ENCODE assay signal across 16 cellular contexts in genomic region chr16:89633064-89633631, GRCh38. TPM values are rescaled to one million over a fixed set of nuclear protein-coding genes. Genes with fewer than 3 reads are reported as not detected.
DNase-seq lines count a peak whose midpoint lies in the region; ATAC-seq and TF ChIP-seq lines count a peak whose summit lies in the region.
"Had no signal": no experiment of that assay in that cellular context is flagged by ENCODE, and none has a peak within 500 bp of the region (broad histone marks: within the 10 kb centered on the region; RNA-seq: fewer than 3 reads in every experiment).

No MANE protein-coding gene starts in this region.

- H3K4me1 Mint-ChIP-seq in effector memory CD8-positive, alpha-beta T cell (ENCODE audit: low read depth in 2 of 2): no peaks in the 10 kb centered on the region
- H3K4me1 Mint-ChIP-seq: neural crest cell had no signal

- H3F3A ChIP-seq in MM.1S (ENCODE audit: insufficient read depth, low read length): no peaks in the 10 kb centered on the region

- peaks cover 3% of the 10 kb centered on the region for H3K36me3 Mint-ChIP-seq in effector memory CD8-positive, alpha-beta T cell (ENCODE audit: insufficient read depth)
- H3K36me3 Mint-ChIP-seq: IgD-negative memory B cell had no signal

- H3K27me3 ChIP-seq in colonic mucosa (peaks cover 17% of the 10 kb centered on the region), MM.1S (replicated peaks; ENCODE audit: insufficient read depth, low read length) (peaks cover 8% of the 10 kb centered on the region; the same call in 1 of the 2 replicates)

- H3K27ac Mint-ChIP-seq in effector memory CD8-positive, alpha-beta T cell: no peak overlapping the region
- H3K27ac Mint-ChIP-seq: activated naive CD4-positive, alpha-beta T cell treated with anti-CD3 and anti-CD28 coated beads for 36 hours; IgD-negative memory B cell had no signal

- no peaks in the 10 kb centered on the region for H3K9me3 Mint-ChIP-seq in effector memory CD8-positive, alpha-beta T cell
- H3K9me3 Mint-ChIP-seq: activated naive CD4-positive, alpha-beta T cell treated with anti-CD3 and anti-CD28 coated beads for 36 hours; IgD-negative memory B cell; neural crest cell had no signal

- H3K4me3 ChIP-seq in colonic mucosa: no peak overlapping the region
- H3K4me3 ChIP-seq in MM.1S (ENCODE audit: low read length): no peak overlapping the region
- H3K4me3 ChIP-seq: dorsolateral prefrontal cortex had no signal

- TF ChIP-seq CTCF in colonic mucosa (IDR thresholded peaks at IDR 0.05) (no peak), MM.1S (IDR thresholded peaks at IDR 0.05; ENCODE audit: low read length) (no peak)

- H3K4me3 Mint-ChIP-seq in effector memory CD8-positive, alpha-beta T cell: no peak overlapping the region
- H3K4me3 Mint-ChIP-seq: activated naive CD4-positive, alpha-beta T cell treated with anti-CD3 and anti-CD28 coated beads for 36 hours; IgD-negative memory B cell; neural crest cell had no signal

- H3K4me1 ChIP-seq in colonic mucosa (peaks cover 5% of the 10 kb centered on the region), MM.1S (ENCODE audit: low read length) (no peaks in the 10 kb centered on the region)

- H3K9ac ChIP-seq in colonic mucosa (ENCODE audit: low read depth in 2 of 2, low read length in 2 of 2): no peak overlapping the region
- H3K9ac ChIP-seq in MM.1S (ENCODE audit: low read length): no peak overlapping the region

- no peaks in the 10 kb centered on the region for H3K36me3 ChIP-seq in colonic mucosa
- no peaks in the 10 kb centered on the region for H3K36me3 ChIP-seq in MM.1S (replicated peaks; ENCODE audit: insufficient read depth, low read length)

- intact Hi-C loops in colonic mucosa (cut with DNase I): no loop called here

- no peaks in the 10 kb centered on the region for H3K79me2 ChIP-seq in MM.1S (ENCODE audit: low read length)

- DNase-seq in Caki2 (ENCODE audit: low read depth) (peak; percentile 89), M059J (ENCODE audit: low read depth) (peak; percentile 90), colonic mucosa (peak; percentile 31), myocyte (ENCODE audit: low read depth) (peak; percentile 69), Kasumi-1 (lab: John Stamatoyannopoulos, UW) (no peak), MM.1S (no peak)
- DNase-seq in effector memory CD8-positive, alpha-beta T cell: no peak
- DNase-seq: activated CD4-positive, alpha-beta T cell treated with anti-CD3 and anti-CD28 coated beads for 1 hour; activated naive CD4-positive, alpha-beta T cell treated with anti-CD3 and anti-CD28 coated beads for 36 hours; DMS53; dorsolateral prefrontal cortex; stimulated activated CD4-positive, alpha-beta T cell treated with anti-CD3 and anti-CD28 coated beads, Interleukin-1b, Interleukin-23, amount 100 ng/mL, for 48 hours; stimulated activated naive CD8-positive, alpha-beta T cell treated with anti-CD3 and anti-CD28 coated beads, Interleukin-15, Interleukin-2, amounts not matched to agents 100 U/mL and 50 U/mL, for 24 hours had no signal

- ATAC-seq in HG03039 (IDR thresholded peaks at IDR 0.05; ENCODE audit: unreplicated experiment): no peak
- no peak for ATAC-seq in effector memory CD8-positive, alpha-beta T cell (replicated peaks)
- ATAC-seq: stimulated activated naive CD8-positive, alpha-beta T cell treated with anti-CD3 and anti-CD28 coated beads, Interleukin-15, Interleukin-2, amounts not matched to agents 100 U/mL and 50 U/mL, for 24 hours had no signal

- H2AFZ ChIP-seq in MM.1S (ENCODE audit: low read length): no peak overlapping the region

- H3K27me3 Mint-ChIP-seq in effector memory CD8-positive, alpha-beta T cell: peaks cover 0 to 19% of the 10 kb centered on the region in 2 donors

- H3K9me2 ChIP-seq in MM.1S (replicated peaks; ENCODE audit: insufficient read depth, low read length): no peaks in the 10 kb centered on the region

- in situ Hi-C loops in Caki2 (cut with HindIII; ENCODE audit: low pct_unique_long_range_greater_than_20kb, low sequenced_read_pairs): no loop called here

- no peak overlapping the region for H3K4me2 ChIP-seq in MM.1S (ENCODE audit: low read depth, low read length)

- no peaks in the 10 kb centered on the region for H4K20me1 ChIP-seq in MM.1S (ENCODE audit: insufficient read depth, low read length)

- no peaks in the 10 kb centered on the region for H3K9me3 ChIP-seq in colonic mucosa
- no peaks in the 10 kb centered on the region for H3K9me3 ChIP-seq in MM.1S (replicated peaks; ENCODE audit: insufficient read depth, low read length)

- no peak overlapping the region for H3K27ac ChIP-seq in colonic mucosa
- H3K27ac ChIP-seq in MM.1S (ENCODE audit: low read length): no peak overlapping the region
- H3K27ac ChIP-seq: dorsolateral prefrontal cortex had no signal

RNA-seq across cellular contexts. Expression of gene DPEP1, which starts 19.7 kb away (rescaled TPM):
- total RNA-seq in Caki2 (2014; rRNA removed; shearing (Covaris generic); ENCODE audit: low replicate concordance): not detected in 2 replicates
- 0.79 TPM in 1 of 2 replicates, not detected in the other for total RNA-seq in M059J (2014; rRNA removed; shearing (Covaris generic))
- total RNA-seq in colonic mucosa: 1 to 10 TPM in 1 of 2 donors, under 1 TPM in 1; 0.42 to 2.7 TPM
- not detected in 2 replicates for total RNA-seq in myocyte
- not detected for polyA plus RNA-seq in myocyte (2012)
- total RNA-seq: activated naive CD4-positive, alpha-beta T cell treated with anti-CD3 and anti-CD28 coated beads for 36 hours had no signal
- polyA plus RNA-seq: IgD-negative memory B cell had no signal

RNA-seq across cellular contexts. Expression of gene CHMP1A, which starts 24.4 kb away (rescaled TPM):
- 159 and 214 TPM in 2 replicates for total RNA-seq in Caki2 (2014; rRNA removed; shearing (Covaris generic); ENCODE audit: low replicate concordance)
- total RNA-seq in M059J (2014; rRNA removed; shearing (Covaris generic)): 61.0 and 103 TPM in 2 replicates
- 100 to 1,000 TPM; 118 to 176 TPM for total RNA-seq in colonic mucosa
- 60.6 and 74.7 TPM in 2 replicates for total RNA-seq in myocyte
- 76.3 TPM for polyA plus RNA-seq in myocyte (2012)

RNA-seq across cellular contexts. Expression of gene SPATA33, which starts 24.5 kb away (rescaled TPM):
- total RNA-seq in Caki2 (2014; rRNA removed; shearing (Covaris generic); ENCODE audit: low replicate concordance): 13.8 and 21.9 TPM in 2 replicates
- 6.9 and 12.6 TPM in 2 replicates for total RNA-seq in M059J (2014; rRNA removed; shearing (Covaris generic))
- total RNA-seq in colonic mucosa: 10 to 100 TPM in 1 of 2 donors, 1 to 10 TPM in 1; 4.7 to 10.0 TPM
- 4.1 and 7.1 TPM in 2 replicates for total RNA-seq in myocyte
- polyA plus RNA-seq in myocyte (2012): 6.3 TPM

RNA-seq across cellular contexts. Expression of gene CDK10, which starts 53.3 kb away (rescaled TPM):
- total RNA-seq in Caki2 (2014; rRNA removed; shearing (Covaris generic); ENCODE audit: low replicate concordance): 48.7 and 65.2 TPM in 2 replicates
- total RNA-seq in M059J (2014; rRNA removed; shearing (Covaris generic)): 11.6 and 19.6 TPM in 2 replicates
- total RNA-seq in colonic mucosa: 100 to 1,000 TPM in 1 of 2 donors, 10 to 100 TPM in 1; 72.2 to 136 TPM
- 43.3 and 43.6 TPM in 2 replicates for total RNA-seq in myocyte
- polyA plus RNA-seq in myocyte (2012): 105 TPM

RNA-seq across cellular contexts. Expression of gene CPNE7, which starts 57.6 kb away (rescaled TPM):
- total RNA-seq in Caki2 (2014; rRNA removed; shearing (Covaris generic); ENCODE audit: low replicate concordance): 9.4 and 15.9 TPM in 2 replicates
- 0.32 and 3.1 TPM in 2 replicates for total RNA-seq in M059J (2014; rRNA removed; shearing (Covaris generic))
- total RNA-seq in colonic mucosa (1 to 10 TPM in 1 of 2 donors, under 1 TPM in 1; 0.19 to 1.6 TPM), myocyte (8.1 and 10.8 TPM in 2 replicates)
- 2.4 TPM for polyA plus RNA-seq in myocyte (2012)
- polyA plus RNA-seq: IgD-negative memory B cell had no signal

Comparison
In these comparisons a context has a peak if more than half of its experiments do, and no peak if none do; other contexts are left out.
1. DNase-seq: peak in Caki2 (single experiment), M059J (single experiment), colonic mucosa (single experiment) and myocyte (single experiment); none in effector memory CD8-positive, alpha-beta T cell (0 of 3), Kasumi-1 (0 of 2) and MM.1S (single experiment).